Comparison of ENCODE assay signal across 15 cellular contexts in the genomic region with DNA sequence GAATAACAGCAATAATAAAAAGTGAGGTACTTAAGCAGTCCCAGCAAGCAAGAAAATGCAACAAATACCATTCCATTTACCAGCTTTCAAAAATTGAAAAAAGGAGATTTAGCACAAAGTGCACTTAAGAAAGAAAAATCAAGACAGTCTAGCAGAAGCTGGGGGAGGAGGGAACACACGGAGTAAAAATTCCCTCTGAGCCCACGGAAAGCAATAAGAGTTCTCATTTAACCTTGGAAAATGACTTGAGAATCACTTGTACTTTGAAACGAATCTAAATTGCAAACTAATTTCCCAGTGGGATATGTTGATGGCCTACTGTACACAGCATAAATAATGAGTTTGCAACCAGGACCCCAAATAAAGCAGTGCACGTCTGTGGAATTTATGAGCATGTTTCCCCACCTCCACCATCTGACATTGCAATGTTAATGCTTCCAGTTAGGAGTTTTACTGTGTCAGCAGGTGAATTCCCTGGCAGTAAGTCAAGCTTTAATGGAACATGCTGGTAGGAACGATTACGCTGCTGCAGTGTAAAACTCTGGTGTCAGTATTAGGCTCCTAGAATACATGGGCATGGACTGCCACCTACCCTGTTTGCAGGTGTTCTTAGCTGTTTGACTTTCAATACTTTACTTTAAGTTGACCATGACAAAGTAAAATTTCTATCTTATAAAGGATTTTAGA.
A peak's percentile ranks its signal among the peaks of the same experiment; 100 is the strongest.
DNase-seq lines count a peak whose midpoint lies in the region; ATAC-seq, FAIRE-seq and TF ChIP-seq lines count a peak whose summit lies in the region.
"Had no signal": no experiment of that assay in that cellular context is flagged by ENCODE, and none has a peak within 500 bp of the region (broad histone marks: within the 10 kb centered on the region; RNA-seq: fewer than 3 reads in every experiment).

No MANE protein-coding gene starts in this region.

- no peak overlapping the region for H2BK12ac ChIP-seq in trophoblast cell (ENCODE audit: low read length)

- ATAC-seq in GM12878, result no peak
- ATAC-seq: CD8-positive, alpha-beta T cell; HCT116; stimulated activated naive CD8-positive, alpha-beta T cell treated with anti-CD3 and anti-CD28 coated beads, Interleukin-15, Interleukin-2, amounts not matched to agents 100 U/mL and 50 U/mL, for 24 hours had no signal

- no peaks in the 10 kb centered on the region for H3K79me2 ChIP-seq in GM12878 (ENCODE audit: control insufficient read depth, insufficient read depth, low read length)
- H3K79me2 ChIP-seq in trophoblast cell (ENCODE audit: control insufficient read depth, insufficient read depth, low read length, poor library complexity), result no peaks in the 10 kb centered on the region

- H4K91ac ChIP-seq in trophoblast cell (ENCODE audit: low read depth, low read length), result no peak overlapping the region

- SMC1A ChIA-PET in GM12878 (lab: Charles Lee; ENCODE audit: uncharacterized antibody, unreplicated experiment), result interaction anchor here (0.7 to 3.3 kb wide), 7 partner anchors 9 to 1691 kb away, joined by 3 to 32 read pairs (median 3); no protein-coding TSS in a partner anchor

- no peak overlapping the region for H3K18ac ChIP-seq in trophoblast cell (ENCODE audit: low read length)

- TF ChIP-seq EP300 in GM12878 (IDR thresholded peaks at IDR 0.05; ENCODE audit: borderline replicate concordance in 1 of 2, control insufficient read depth in 1 of 2, low read depth in 2 of 2, low read length in 2 of 2), result no peak

- H3K4me1 ChIP-seq in GM12878 (ENCODE audit: control insufficient read depth, insufficient read depth, low read length) (no peaks in the 10 kb centered on the region), trophoblast cell (ENCODE audit: control insufficient read depth in 1 of 2, insufficient read depth in 2 of 2, low read length in 2 of 2) (no peaks in the 10 kb centered on the region)

- no TSS peak for BruUV-seq in GM12878 (replicated peaks; lab: Mats Ljungman, UMichigan)

- POLR2A ChIA-PET in GM12878 (lab: Charles Lee), result interaction anchor here (1.4 to 1.5 kb wide), 2 partner anchors 9 to 10 kb away, joined by 4 to 6 read pairs; no protein-coding TSS in a partner anchor

- H4K12ac ChIP-seq in trophoblast cell (ENCODE audit: low read depth, low read length), result no peak overlapping the region

- no peak overlapping the region for H3K4ac ChIP-seq in trophoblast cell (ENCODE audit: low read depth, low read length)

- H2AFZ ChIP-seq in GM12878 (ENCODE audit: control insufficient read depth, low read depth, low read length) (no peak overlapping the region), trophoblast cell (ENCODE audit: insufficient read depth, low read length, poor library complexity) (no peak overlapping the region)

- H3K9me3 ChIP-seq in GM12878 (replicated peaks; ENCODE audit: control insufficient read depth, insufficient read depth, low read length) (no peaks in the 10 kb centered on the region; the same call in 1 of the 3 replicates), trophoblast cell (ENCODE audit: insufficient read depth, low read depth, low read length) (no peaks in the 10 kb centered on the region), WERI-Rb-1 (ENCODE audit: severe bottlenecking) (no peaks in the 10 kb centered on the region)

- H2BK120ac ChIP-seq in trophoblast cell (ENCODE audit: insufficient read depth, low read length, poor library complexity), result no peak overlapping the region

- H3K79me1 ChIP-seq in trophoblast cell (ENCODE audit: low read length), result no peaks in the 10 kb centered on the region

- FAIRE-seq in GM12878 (lab: Jason Lieb, UNC), result no peak

- H3K27ac ChIP-seq in GM12878 (ENCODE audit: control insufficient read depth, insufficient read depth), result no peak overlapping the region
- no peak overlapping the region for H3K27ac ChIP-seq in trophoblast cell (ENCODE audit: low read depth, low read length)
- no peak overlapping the region for H3K27ac ChIP-seq in WERI-Rb-1
- H3K27ac ChIP-seq: skin epidermis had no signal

- CTCF ChIA-PET in GM12878 (lab: Yijun Ruan, JAX), result interaction anchor here (1.0 to 1.4 kb wide), 2 partner anchors 9 to 103 kb away, joined by 4 to 5 read pairs; no protein-coding TSS in a partner anchor

- H4K20me1 ChIP-seq in GM12878 (ENCODE audit: control insufficient read depth, insufficient read depth), result no peaks in the 10 kb centered on the region

- DNase-seq in DMS79 treated with DMSO at 0.1 percent for 48 hours (lab: John Stamatoyannopoulos, UW) (peak; percentile 93), NCI-H1092 (lab: John Stamatoyannopoulos, UW) (peak; percentile 14), GM12878 (ENCODE audit: low read depth, low spot score) (no peak), trophoblast cell (peak; percentile 2 to 30), amniotic stem cell (lab: John Stamatoyannopoulos, UW) (no peak), WERI-Rb-1 (no peak)
- DNase-seq in activated CD4-positive, alpha-beta T cell treated with anti-CD3 and anti-CD28 coated beads for 1 hour, result no peak
- DNase-seq: activated CD4-positive, alpha-beta T cell treated with anti-CD3 and anti-CD28 coated beads, Interleukin-2, amount 10 ng/mL, durations not matched to agents 7 days and 5 days; activated T-cell treated with anti-CD3 and anti-CD28 coated beads, Interleukin-2, amount 50 U/mL, for 48 hours; CD8-positive, alpha-beta T cell; cortex of kidney; stimulated activated naive CD8-positive, alpha-beta T cell treated with anti-CD3 and anti-CD28 coated beads, Interleukin-15, Interleukin-2, amounts not matched to agents 100 U/mL and 50 U/mL, for 24 hours had no signal

- intact Hi-C loops in GM12878 (cut with micrococcal nuclease; ENCODE audit: unreplicated experiment), result no loop called here

- H3K27me3 ChIP-seq in GM12878 (replicated peaks in 1 of 2; ENCODE audit: control insufficient read depth in 2 of 2, insufficient read depth in 2 of 2, low read length in 1 of 2) (no peaks in the 10 kb centered on the region), trophoblast cell (ENCODE audit: insufficient read depth, low read length) (no peaks in the 10 kb centered on the region), WERI-Rb-1 (ENCODE audit: insufficient read depth, low read depth, severe bottlenecking) (no peaks in the 10 kb centered on the region)

- H3K14ac ChIP-seq in trophoblast cell (ENCODE audit: low read length), result no peak overlapping the region

- TF ChIP-seq CTCF in GM12878 (IDR thresholded peaks at IDR 0.05 in 2 of 3, conservative IDR thresholded peaks at IDR 0.05 in 1 of 3; ENCODE audit: control insufficient read depth in 2 of 3, extremely low read depth in 1 of 3, insufficient read depth in 1 of 3, low read depth in 3 of 3, low read length in 3 of 3), result no peak
- no peak for TF ChIP-seq CTCF in WERI-Rb-1 (IDR thresholded peaks at IDR 0.05; ENCODE audit: low read depth, low read length)

- H2BK5ac ChIP-seq in trophoblast cell (ENCODE audit: low read depth, low read length, poor library complexity), result no peak overlapping the region

- no peak overlapping the region for H3K23ac ChIP-seq in trophoblast cell (ENCODE audit: low read length)

- H3K4me3 ChIP-seq in GM12878 (no peak overlapping the region), trophoblast cell (ENCODE audit: low read depth, low read length) (no peak overlapping the region), WERI-Rb-1 (ENCODE audit: low read depth, low read length) (no peak overlapping the region)
- H3K4me3 ChIP-seq: lung, skin epidermis had no signal

- H3K4me2 ChIP-seq in GM12878 (ENCODE audit: control insufficient read depth, insufficient read depth) (no peak overlapping the region), trophoblast cell (ENCODE audit: low read length) (no peak overlapping the region)

- in situ Hi-C loops in GM12878 (cut with MboI), result no loop called here

- no peak overlapping the region for H2AK5ac ChIP-seq in trophoblast cell (ENCODE audit: low read length)

- no peaks in the 10 kb centered on the region for H3K36me3 ChIP-seq in GM12878 (ENCODE audit: control insufficient read depth in 2 of 2, insufficient read depth in 2 of 2, low read length in 1 of 2)
- H3K36me3 ChIP-seq in trophoblast cell (ENCODE audit: control insufficient read depth in 1 of 2, insufficient read depth in 2 of 2, low read length in 2 of 2), result no peaks in the 10 kb centered on the region
- H3K36me3 ChIP-seq in WERI-Rb-1, result no peaks in the 10 kb centered on the region

- RAD21 ChIA-PET in GM12878 (lab: Charles Lee; ENCODE audit: unreplicated experiment), result interaction anchor here (0.9 to 2.2 kb wide), 3 partner anchors 68 to 576 kb away, joined by 3 to 10 read pairs (median 5); no protein-coding TSS in a partner anchor

- H4K8ac ChIP-seq in trophoblast cell (ENCODE audit: low read depth, low read length), result no peak overlapping the region

- 22% methylated on average over 6 of the region's 6 CpGs for WGBS in GM12878 (ENCODE audit: insufficient coverage, insufficient replicate concordance, low lambda C conversion rate, missing lambda C conversion rate)
- WGBS in trophoblast cell (ENCODE audit: extremely low coverage, insufficient coverage, insufficient read length), result no CpG with 5 or more reads among the region's 6 CpGs

- TF ChIP-seq RAD21 in GM12878 (IDR thresholded peaks at IDR 0.05; ENCODE audit: insufficient read depth, low read depth, low read length), result peak; percentile 21; the same call in 1 of the 2 replicates

- TF ChIP-seq POLR2A in GM12878 (IDR thresholded peaks at IDR 0.05; ENCODE audit: low read depth, low read length), result no peak

- no peak overlapping the region for H3K9ac ChIP-seq in GM12878 (ENCODE audit: control insufficient read depth, insufficient read depth, low read length)
- H3K9ac ChIP-seq in trophoblast cell (ENCODE audit: low read length), result no peak overlapping the region

Comparison
In these comparisons a context has a peak if more than half of its experiments do, and no peak if none do; other contexts are left out.
1. DNase-seq: peak in DMS79 treated with DMSO at 0.1 percent for 48 hours (single experiment), NCI-H1092 (single experiment) and trophoblast cell (2 of 2); none in GM12878 (single experiment), amniotic stem cell (single experiment), activated CD4-positive, alpha-beta T cell treated with anti-CD3 and anti-CD28 coated beads for 1 hour (single experiment) and WERI-Rb-1 (single experiment).